ENCODE assay signal across 8 cellular contexts in the genomic region with DNA sequence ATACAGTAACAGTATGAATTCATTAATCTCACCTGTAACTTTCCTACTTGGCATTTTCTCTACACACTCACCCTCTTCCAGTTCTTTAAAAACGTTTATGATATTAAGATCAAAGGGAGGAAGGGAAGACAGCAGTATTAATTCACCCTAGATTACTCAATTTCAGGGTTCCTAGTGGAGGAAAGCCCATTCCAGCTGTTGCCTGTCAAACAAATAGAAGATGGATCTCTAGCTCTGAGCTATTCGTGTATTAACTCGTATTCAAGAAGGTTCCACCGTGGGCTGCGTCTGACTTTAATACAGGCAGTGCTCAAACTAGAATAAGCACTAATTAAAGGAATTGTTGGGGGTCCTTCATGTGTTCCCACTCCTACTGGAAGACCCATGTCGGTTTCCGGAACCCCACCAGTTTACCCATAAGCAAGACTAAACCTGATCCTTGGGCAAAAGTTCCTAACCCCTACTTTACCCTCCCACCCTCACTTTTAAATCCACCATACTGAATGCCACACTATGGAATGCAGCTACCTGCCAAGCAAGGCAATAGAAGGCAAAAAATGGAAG. TPM values are rescaled to one million over a fixed set of nuclear protein-coding genes. Genes with fewer than 3 reads are reported as not detected.
A peak's percentile ranks its signal among the peaks of the same experiment; 100 is the strongest.
DNase-seq lines count a peak whose midpoint lies in the region; ATAC-seq and TF ChIP-seq lines count a peak whose summit lies in the region.

No MANE protein-coding gene starts in this region.

- BruUV-seq in mammary epithelial cell (replicated peaks; lab: Mats Ljungman, UMichigan): no TSS peak

- H3K9me3 Mint-ChIP-seq in activated CD8-positive, alpha-beta memory T cell treated with anti-CD3 and anti-CD28 coated beads, Interleukin-2, amount 10 ng/mL, durations not matched to agents 7 days and 5 days (ENCODE audit: low read depth): no peaks in the 10 kb centered on the region

- in situ Hi-C loops in mammary epithelial cell (cut with MboI; ENCODE audit: low sequenced_read_pairs in 2 of 2): no loop called here

- peak overlapping the region; percentile 63 for H3K4me3 Mint-ChIP-seq in activated CD8-positive, alpha-beta memory T cell treated with anti-CD3 and anti-CD28 coated beads, Interleukin-2, amount 10 ng/mL, durations not matched to agents 7 days and 5 days

- 73% methylated on average over 5 of the region's 7 CpGs for WGBS in mammary epithelial cell (ENCODE audit: low coverage, missing lambda C conversion rate)

- no peaks in the 10 kb centered on the region for H3K27me3 ChIP-seq in mammary epithelial cell (ENCODE audit: insufficient read depth, low read length)

- no peak for DNase-seq in activated CD8-positive, alpha-beta memory T cell treated with anti-CD3 and anti-CD28 coated beads, Interleukin-2, amount 10 ng/mL, durations not matched to agents 7 days and 5 days
- no peak for DNase-seq in activated CD8-positive, alpha-beta memory T cell treated with anti-CD3 and anti-CD28 coated beads for 24 hours
- DNase-seq in NAMALWA (ENCODE audit: low spot score) (peak; percentile 36), mammary epithelial cell (no peak), retinal pigment epithelial cell (ENCODE audit: low read depth) (no peak), NCI-H2107 (lab: John Stamatoyannopoulos, UW) (no peak), NCI-H2029 treated with DMSO at 0.1 percent for 48 hours (lab: John Stamatoyannopoulos, UW) (no peak)

- no peak for TF ChIP-seq CTCF in mammary epithelial cell (conservative IDR thresholded peaks at IDR 0.05 in 1 of 2, IDR thresholded peaks at IDR 0.05 in 1 of 2; ENCODE audit: extremely low read depth in 1 of 2, insufficient read depth in 1 of 2, low read depth in 1 of 2, low read length in 2 of 2)
- no peak for TF ChIP-seq CTCF in retinal pigment epithelial cell (conservative IDR thresholded peaks at IDR 0.05; ENCODE audit: low read depth, low read length)

- no peak overlapping the region for H2AFZ ChIP-seq in mammary epithelial cell (ENCODE audit: low read depth, low read length)

- H3K27me3 Mint-ChIP-seq in activated CD8-positive, alpha-beta memory T cell treated with anti-CD3 and anti-CD28 coated beads, Interleukin-2, amount 10 ng/mL, durations not matched to agents 7 days and 5 days: peaks cover 9% of the 10 kb centered on the region

- peaks cover 28% of the 10 kb centered on the region for H3K36me3 Mint-ChIP-seq in activated CD8-positive, alpha-beta memory T cell treated with anti-CD3 and anti-CD28 coated beads, Interleukin-2, amount 10 ng/mL, durations not matched to agents 7 days and 5 days

- dilution Hi-C loops in mammary epithelial cell (cut with HindIII; ENCODE audit: low sequenced_read_pairs): no loop called here

- H3K4me2 ChIP-seq in mammary epithelial cell (ENCODE audit: insufficient read depth, low read depth, low read length): peak overlapping the region; percentile 92

- H3K9ac ChIP-seq in mammary epithelial cell (ENCODE audit: insufficient read depth, low read length): no peak overlapping the region

- H3K4me1 ChIP-seq in mammary epithelial cell (ENCODE audit: insufficient read depth, low read length): peaks cover 20% of the 10 kb centered on the region

- H4K20me1 ChIP-seq in mammary epithelial cell (ENCODE audit: insufficient read depth, low read length): no peaks in the 10 kb centered on the region

- no peak for ATAC-seq in activated CD8-positive, alpha-beta memory T cell treated with anti-CD3 and anti-CD28 coated beads, Interleukin-2, amount 10 ng/mL, durations not matched to agents 7 days and 5 days
- no peak for ATAC-seq in HG03342 (IDR thresholded peaks at IDR 0.05; ENCODE audit: unreplicated experiment)

- H3K36me3 ChIP-seq in mammary epithelial cell (ENCODE audit: insufficient read depth, low read length): peaks cover 22% of the 10 kb centered on the region

- H3K79me2 ChIP-seq in mammary epithelial cell (ENCODE audit: insufficient read depth, low read length): peaks cover 14% of the 10 kb centered on the region

- H3K4me3 ChIP-seq in mammary epithelial cell (replicated peaks in 1 of 3; ENCODE audit: insufficient read depth in 1 of 3, low read depth in 2 of 3, low read length in 3 of 3) (peak overlapping the region in 2 of 3 experiments; percentile 39 to 71), retinal pigment epithelial cell (ENCODE audit: low read length) (peak overlapping the region; percentile 55)

- CTCF ChIA-PET in activated CD8-positive, alpha-beta memory T cell treated with anti-CD3 and anti-CD28 coated beads, Interleukin-2, amount 10 ng/mL, durations not matched to agents 7 days and 5 days (lab: Charles Lee): interaction anchor here (1.3 to 1.5 kb wide), 4 partner anchors 13 to 168 kb away, joined by 3 to 5 read pairs (median 4); no protein-coding TSS in a partner anchor
- CTCF ChIA-PET in mammary epithelial cell (lab: Charles Lee; ENCODE audit: low non-redundant PET): no interaction called here

- H3K9me3 ChIP-seq in mammary epithelial cell (replicated peaks; ENCODE audit: insufficient read depth, low read length): no peaks in the 10 kb centered on the region

- no peak overlapping the region for H3K27ac ChIP-seq in mammary epithelial cell (ENCODE audit: insufficient read depth, low read depth, low read length)

- intact Hi-C loops in mammary epithelial cell (cut with micrococcal nuclease): no loop called here

- H3K4me1 Mint-ChIP-seq in activated CD8-positive, alpha-beta memory T cell treated with anti-CD3 and anti-CD28 coated beads, Interleukin-2, amount 10 ng/mL, durations not matched to agents 7 days and 5 days: peaks cover 26% of the 10 kb centered on the region

- no peak overlapping the region for H3K27ac Mint-ChIP-seq in activated CD8-positive, alpha-beta memory T cell treated with anti-CD3 and anti-CD28 coated beads, Interleukin-2, amount 10 ng/mL, durations not matched to agents 7 days and 5 days

RNA-seq across cellular contexts. Expression of a gene that starts 2.1 kb away (rescaled TPM):
- under 1 TPM; 0.23 to 0.28 TPM for total RNA-seq in activated CD8-positive, alpha-beta memory T cell treated with anti-CD3 and anti-CD28 coated beads, Interleukin-2, amount 10 ng/mL, durations not matched to agents 7 days and 5 days
- 1 to 10 TPM; 1.2 to 9.8 TPM for total RNA-seq in mammary epithelial cell
- 2.1 TPM for polyA plus RNA-seq in mammary epithelial cell
- not detected for polyA minus RNA-seq in mammary epithelial cell

RNA-seq across cellular contexts. Expression of a gene that starts 49.0 kb away (rescaled TPM):
- total RNA-seq in activated CD8-positive, alpha-beta memory T cell treated with anti-CD3 and anti-CD28 coated beads, Interleukin-2, amount 10 ng/mL, durations not matched to agents 7 days and 5 days: 100 to 1,000 TPM; 131 to 162 TPM
- 100 to 1,000 TPM; 115 to 170 TPM for total RNA-seq in mammary epithelial cell
- 23.1 TPM for polyA plus RNA-seq in mammary epithelial cell
- polyA minus RNA-seq in mammary epithelial cell: 129 TPM
